ENCODE assay signal across 13 cellular contexts in genomic region chr7:35630573-35630972, GRCh38.
DNase-seq lines count a peak whose midpoint lies in the region; ATAC-seq, FAIRE-seq and TF ChIP-seq lines count a peak whose summit lies in the region.
"Had no signal": no experiment of that assay in that cellular context is flagged by ENCODE, and none has a peak within 500 bp of the region (broad histone marks: within the 10 kb centered on the region; RNA-seq: fewer than 3 reads in every experiment).

No MANE protein-coding gene starts in this region.

- no peak overlapping the region for H3T11ph ChIP-seq in H9 (ENCODE audit: low read length)

- H3K79me1 ChIP-seq in H9 (ENCODE audit: insufficient read depth, low read depth, low read length, poor library complexity, severe bottlenecking), result no peaks in the 10 kb centered on the region

- H3K36me3 ChIP-seq in astrocyte (ENCODE audit: insufficient read depth, low read length), result peaks cover 24% of the 10 kb centered on the region

- no peak overlapping the region for H2BK20ac ChIP-seq in H9 (ENCODE audit: low read depth, low read length, poor library complexity, severe bottlenecking)

- H2AK5ac ChIP-seq in H9 (ENCODE audit: insufficient read length, low read length), result no peak overlapping the region

- no peak overlapping the region for H4K5ac ChIP-seq in H9 (ENCODE audit: insufficient read length, low read depth, low read length)

- no peak overlapping the region for H2BK12ac ChIP-seq in H9 (ENCODE audit: insufficient read length, low read depth, low read length)

- H3K9me3 Mint-ChIP-seq in H9 (no peaks in the 10 kb centered on the region), astrocyte (ENCODE audit: unreplicated experiment) (no peaks in the 10 kb centered on the region)
- H3K9me3 Mint-ChIP-seq: activated T-cell treated with anti-CD3 and anti-CD28 coated beads, Interleukin-2, amount 50 U/mL, for 4 hours had no signal

- no peak overlapping the region for H3K4me2 ChIP-seq in H9 (ENCODE audit: insufficient read depth, insufficient read length, low read length)
- no peak overlapping the region for H3K4me2 ChIP-seq in astrocyte (ENCODE audit: low read length)

- H3K27ac Mint-ChIP-seq in H9 (peak overlapping the region in 2 of 3 experiments; percentile 0 to 23; a peak in 1 of 7 replicates), astrocyte (ENCODE audit: unreplicated experiment) (no peak overlapping the region)

- H4K20me1 ChIP-seq in H9 (ENCODE audit: control insufficient read depth, insufficient read depth, insufficient read length), result no peaks in the 10 kb centered on the region
- peaks cover 5% of the 10 kb centered on the region for H4K20me1 ChIP-seq in astrocyte (ENCODE audit: insufficient read depth, low read length)

- WGBS in H9 (ENCODE audit: extremely low coverage, insufficient read length, low lambda C conversion rate), result no CpG with 5 or more reads among the region's 2 CpGs

- H3K4ac ChIP-seq in H9 (ENCODE audit: low read depth, low read length), result no peak overlapping the region

- H3K4me1 Mint-ChIP-seq in H9 (peaks cover 12 to 14% of the 10 kb centered on the region in 2 experiments), astrocyte (ENCODE audit: low read depth, unreplicated experiment) (peaks cover 13% of the 10 kb centered on the region)

- no peak overlapping the region for H3K56ac ChIP-seq in H9 (ENCODE audit: insufficient read length, low read depth, low read length)

- POLR2A ChIA-PET in AG04449 (lab: Yijun Ruan, JAX), result no interaction called here

- H3K79me2 ChIP-seq in H9 (ENCODE audit: insufficient read depth, low read length) (no peaks in the 10 kb centered on the region), astrocyte (ENCODE audit: insufficient read depth, low read length) (no peaks in the 10 kb centered on the region)

- TF ChIP-seq CTCF in AG04449 (IDR thresholded peaks at IDR 0.05; ENCODE audit: insufficient read depth, low read length, missing control alignments), result no peak
- no peak for TF ChIP-seq CTCF in H9 (conservative IDR thresholded peaks at IDR 0.05)
- no peak for TF ChIP-seq CTCF in astrocyte (IDR thresholded peaks at IDR 0.05; ENCODE audit: insufficient read depth, low read depth, low read length)

- H3K23me2 ChIP-seq in H9 (ENCODE audit: insufficient read length, low read depth, low read length, poor library complexity, severe bottlenecking), result no peaks in the 10 kb centered on the region

- H2BK120ac ChIP-seq in H9 (ENCODE audit: low read depth, low read length, poor library complexity, severe bottlenecking), result no peak overlapping the region

- ATAC-seq in HG03457 (IDR thresholded peaks at IDR 0.05; ENCODE audit: unreplicated experiment) (no peak), HG03159 (IDR thresholded peaks at IDR 0.05; ENCODE audit: unreplicated experiment) (no peak)
- ATAC-seq: activated T-cell treated with anti-CD3 and anti-CD28 coated beads, Interleukin-2, amount 50 U/mL, for 4 hours had no signal

- no peak overlapping the region for H3K4me3 ChIP-seq in AG04449 (ENCODE audit: low read depth, low read length)
- H3K4me3 ChIP-seq in astrocyte (ENCODE audit: insufficient read depth, low read depth, low read length), result no peak overlapping the region
- H3K4me3 ChIP-seq: dorsolateral prefrontal cortex, Peyer's patch had no signal

- H3K23ac ChIP-seq in H9 (ENCODE audit: insufficient read length, low read depth, low read length), result no peak overlapping the region

- H3K9ac ChIP-seq in H9 (ENCODE audit: extremely low read depth, insufficient read length, low read length) (no peak overlapping the region), astrocyte (ENCODE audit: low read length) (no peak overlapping the region)

- H3K4me3 Mint-ChIP-seq in H9 (no peak overlapping the region), astrocyte (ENCODE audit: unreplicated experiment) (no peak overlapping the region)
- H3K4me3 Mint-ChIP-seq: activated T-cell treated with anti-CD3 and anti-CD28 coated beads, Interleukin-2, amount 50 U/mL, for 4 hours had no signal

- no peak overlapping the region for H3K14ac ChIP-seq in H9 (ENCODE audit: insufficient read depth, low read length)

- H2BK5ac ChIP-seq in H9 (ENCODE audit: insufficient read length, low read length), result no peak overlapping the region

- H3K27ac ChIP-seq in H9 (ENCODE audit: insufficient read length, low read depth, low read length) (no peak overlapping the region), astrocyte (ENCODE audit: low read depth, low read length) (no peak overlapping the region)
- H3K27ac ChIP-seq: Peyer's patch had no signal

- no peak overlapping the region for H2AFZ ChIP-seq in H9 (ENCODE audit: low read length)
- H2AFZ ChIP-seq in astrocyte (ENCODE audit: low read depth, low read length), result no peak overlapping the region

- no peak overlapping the region for H2BK15ac ChIP-seq in H9 (ENCODE audit: low read depth, low read length)

- H4K8ac ChIP-seq in H9 (replicated peaks; ENCODE audit: insufficient read length, low read depth, low read length), result no peak overlapping the region

- H3K36me3 Mint-ChIP-seq in H9 (ENCODE audit: insufficient read depth in 1 of 3, low read depth in 3 of 3) (peaks cover 3 to 26% (median 25%) of the 10 kb centered on the region in 3 experiments; a peak in 6 of 7 replicates), astrocyte (ENCODE audit: low read depth, unreplicated experiment) (peaks cover 3% of the 10 kb centered on the region)

- no peaks in the 10 kb centered on the region for H3K9me3 ChIP-seq in H9 (ENCODE audit: control insufficient read depth, low read depth, low read length)
- no peaks in the 10 kb centered on the region for H3K9me3 ChIP-seq in astrocyte (ENCODE audit: insufficient read depth, low read depth, low read length)
- H3K9me3 ChIP-seq: Peyer's patch had no signal

- DNase-seq in AG04449 (ENCODE audit: low read depth, low spot score) (peak; percentile 14), H9 (no peak), astrocyte (ENCODE audit: low read depth) (peak; percentile 39), inferior parietal cortex (ENCODE audit: extremely low spot score) (peak; percentile 25), DMS53 (lab: John Stamatoyannopoulos, UW) (no peak), retina (no peak)
- DNase-seq: activated T-cell treated with anti-CD3 and anti-CD28 coated beads, Interleukin-2, amount 50 U/mL, for 4 hours; C1 segment of cervical spinal cord; dorsolateral prefrontal cortex; NCI-H187; Peyer's patch had no signal

- CTCF ChIA-PET in AG04449 (lab: Yijun Ruan, JAX), result interaction anchor here (1.1 to 1.5 kb wide), 3 partner anchors 9 to 277 kb away, joined by 4 to 7 read pairs (median 6); no protein-coding TSS in a partner anchor

- H3K27me3 ChIP-seq in H9 (ENCODE audit: insufficient read depth, low read length) (no peaks in the 10 kb centered on the region), astrocyte (ENCODE audit: insufficient read depth, low read length) (no peaks in the 10 kb centered on the region)
- H3K27me3 ChIP-seq: dorsolateral prefrontal cortex, Peyer's patch had no signal

- peak; percentile 67 for FAIRE-seq in astrocyte (lab: Jason Lieb, UNC)

- no peak overlapping the region for H3K18ac ChIP-seq in H9 (ENCODE audit: insufficient read length, low read depth, low read length)

- H3K27me3 Mint-ChIP-seq in H9 (ENCODE audit: low read depth) (no peaks in the 10 kb centered on the region), astrocyte (ENCODE audit: low read depth, unreplicated experiment) (no peaks in the 10 kb centered on the region)

- H3K4me1 ChIP-seq in H9 (ENCODE audit: insufficient read depth, low read length) (no peaks in the 10 kb centered on the region), astrocyte (ENCODE audit: insufficient read depth, low read length) (no peaks in the 10 kb centered on the region)
- H3K4me1 ChIP-seq: Peyer's patch had no signal

- no peak overlapping the region for H4K91ac ChIP-seq in H9 (ENCODE audit: insufficient read length, low read depth, low read length)

Comparison
In these comparisons a context has a peak if more than half of its experiments do, and no peak if none do; other contexts are left out.
1. DNase-seq: peak in AG04449 (single experiment), astrocyte (single experiment) and inferior parietal cortex (single experiment); none in H9 (single experiment), DMS53 (single experiment) and retina (single experiment).